ENCODE assay signal across 8 cellular contexts in the genomic region with DNA sequence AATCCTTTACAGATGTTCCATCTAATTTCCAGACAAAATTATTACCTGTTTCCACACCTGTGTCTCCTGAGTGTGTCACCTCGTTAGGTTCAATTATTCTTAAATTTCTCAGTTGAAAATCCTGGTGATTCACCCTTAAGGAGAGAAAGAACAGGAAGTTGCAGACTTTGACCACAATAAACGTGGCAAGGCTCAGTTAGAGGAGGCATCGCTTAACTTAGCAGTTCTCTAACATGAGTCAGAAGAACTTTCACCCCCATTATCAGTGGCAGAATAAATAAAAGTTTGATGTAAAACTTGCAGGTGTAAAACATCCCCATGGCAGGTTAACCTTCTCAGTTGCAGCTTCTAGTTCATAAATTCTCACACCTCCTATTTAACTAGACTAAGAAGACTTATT. TPM values are rescaled to one million over a fixed set of nuclear protein-coding genes. Genes with fewer than 3 reads are reported as not detected.
A peak's percentile ranks its signal among the peaks of the same experiment; 100 is the strongest.
DNase-seq lines count a peak whose midpoint lies in the region; ATAC-seq and TF ChIP-seq lines count a peak whose summit lies in the region.

No MANE protein-coding gene starts in this region.

- TF ChIP-seq CTCF in CD14-positive monocyte (IDR thresholded peaks at IDR 0.05) (no peak), H9 (conservative IDR thresholded peaks at IDR 0.05) (no peak), RWPE2 (IDR thresholded peaks at IDR 0.05; ENCODE audit: poor library complexity, severe bottlenecking) (no peak), osteocyte (IDR thresholded peaks at IDR 0.05) (no peak), gastrocnemius medialis (IDR thresholded peaks at IDR 0.05 in 4 of 5, conservative IDR thresholded peaks at IDR 0.05 in 1 of 5) (no peak)

- no peak overlapping the region for H2AFZ ChIP-seq in H9 (ENCODE audit: low read length)

- no peaks in the 10 kb centered on the region for H3K79me1 ChIP-seq in H9 (ENCODE audit: insufficient read depth, low read depth, low read length, poor library complexity, severe bottlenecking)

- H2BK20ac ChIP-seq in H9 (ENCODE audit: low read depth, low read length, poor library complexity, severe bottlenecking) = no peak overlapping the region

- H2BK12ac ChIP-seq in H9 (ENCODE audit: insufficient read length, low read depth, low read length) = no peak overlapping the region

- no peak overlapping the region for H2AK5ac ChIP-seq in H9 (ENCODE audit: insufficient read length, low read length)

- H3K27ac ChIP-seq in H9 (ENCODE audit: insufficient read length, low read depth, low read length) = no peak overlapping the region
- peak overlapping the region; percentile 72 for H3K27ac ChIP-seq in RWPE2 (ENCODE audit: poor library complexity, severe bottlenecking)
- no peak overlapping the region for H3K27ac ChIP-seq in gastrocnemius medialis

- H3K4me3 ChIP-seq in RWPE2 (ENCODE audit: severe bottlenecking) (no peak overlapping the region), gastrocnemius medialis (no peak overlapping the region)

- no peak for TF ChIP-seq POLR2A in gastrocnemius medialis (IDR thresholded peaks at IDR 0.05)

- in situ Hi-C loops in gastrocnemius medialis (cut with MboI; ENCODE audit: low sequenced_read_pairs in 4 of 4) = no loop called here

- H3K18ac ChIP-seq in H9 (ENCODE audit: insufficient read length, low read depth, low read length) = no peak overlapping the region

- no peak overlapping the region for H4K5ac ChIP-seq in H9 (ENCODE audit: insufficient read length, low read depth, low read length)

- H2BK120ac ChIP-seq in H9 (ENCODE audit: low read depth, low read length, poor library complexity, severe bottlenecking) = no peak overlapping the region

- no peak overlapping the region for H2BK5ac ChIP-seq in H9 (ENCODE audit: insufficient read length, low read length)

- H4K20me1 ChIP-seq in H9 (ENCODE audit: control insufficient read depth, insufficient read depth, insufficient read length) = no peaks in the 10 kb centered on the region

- H4K91ac ChIP-seq in H9 (ENCODE audit: insufficient read length, low read depth, low read length) = no peak overlapping the region

- ATAC-seq in RWPE2 (ENCODE audit: low read depth) (peak; percentile 92), GM19035 (IDR thresholded peaks at IDR 0.05; ENCODE audit: unreplicated experiment) (no peak), gastrocnemius medialis (no peak)

- H3K36me3 ChIP-seq in RWPE2 (ENCODE audit: low read depth) (peaks cover 16% of the 10 kb centered on the region), gastrocnemius medialis (no peaks in the 10 kb centered on the region)

- no peaks in the 10 kb centered on the region for H3K23me2 ChIP-seq in H9 (ENCODE audit: insufficient read length, low read depth, low read length, poor library complexity, severe bottlenecking)

- peaks cover 31 to 37% of the 10 kb centered on the region in 2 donors for H3K36me3 Mint-ChIP-seq in CD14-positive monocyte
- peaks cover 0 to 13% (median 6%) of the 10 kb centered on the region in 3 experiments; a peak in 4 of 7 replicates for H3K36me3 Mint-ChIP-seq in H9 (ENCODE audit: insufficient read depth in 1 of 3, low read depth in 3 of 3)
- peaks cover 26% of the 10 kb centered on the region for H3K36me3 Mint-ChIP-seq in osteocyte (ENCODE audit: unreplicated experiment)

- H2BK15ac ChIP-seq in H9 (ENCODE audit: low read depth, low read length) = no peak overlapping the region

- H3K4me3 Mint-ChIP-seq in CD14-positive monocyte = peak overlapping the region in 1 of 2 donors; percentile 67
- no peak overlapping the region for H3K4me3 Mint-ChIP-seq in H9
- H3K4me3 Mint-ChIP-seq in osteocyte (ENCODE audit: unreplicated experiment) = no peak overlapping the region

- H4K8ac ChIP-seq in H9 (replicated peaks; ENCODE audit: insufficient read length, low read depth, low read length) = no peak overlapping the region

- H3K23ac ChIP-seq in H9 (ENCODE audit: insufficient read length, low read depth, low read length) = no peak overlapping the region

- H3K4ac ChIP-seq in H9 (ENCODE audit: low read depth, low read length) = no peak overlapping the region

- intact Hi-C loops in CD14-positive monocyte (cut with micrococcal nuclease) (no loop called here), gastrocnemius medialis (cut with DNase I; ENCODE audit: low total_unique reads) (no loop called here)

- no peak overlapping the region for H3K9ac ChIP-seq in H9 (ENCODE audit: extremely low read depth, insufficient read length, low read length)

- WGBS in H9 (ENCODE audit: extremely low coverage, insufficient read length, low lambda C conversion rate) = no CpG with 5 or more reads among the region's 3 CpGs

- H3K27me3 ChIP-seq in H9 (ENCODE audit: insufficient read depth, low read length) (no peaks in the 10 kb centered on the region), RWPE2 (ENCODE audit: insufficient read depth, poor library complexity, severe bottlenecking) (no peaks in the 10 kb centered on the region), gastrocnemius medialis (no peaks in the 10 kb centered on the region)

- H3K14ac ChIP-seq in H9 (ENCODE audit: insufficient read depth, low read length) = no peak overlapping the region

- peak; percentile 69 for DNase-seq in CD14-positive monocyte (ENCODE audit: low spot score)
- peak; percentile 13 for DNase-seq in H9
- DNase-seq in RWPE2 (ENCODE audit: low spot score) = no peak
- DNase-seq in central memory CD4-positive, alpha-beta T cell = peak; percentile 62
- no peak for DNase-seq in osteocyte (ENCODE audit: extremely low spot score, unreplicated experiment)
- no peak for DNase-seq in nucleus accumbens (lab: John Stamatoyannopoulos, UW)
- DNase-seq in gastrocnemius medialis = no peak

- peaks cover 69% of the 10 kb centered on the region for H3K4me1 Mint-ChIP-seq in CD14-positive monocyte
- H3K4me1 Mint-ChIP-seq in H9 = peaks cover 30 to 38% of the 10 kb centered on the region in 2 experiments
- H3K4me1 Mint-ChIP-seq in osteocyte (ENCODE audit: unreplicated experiment) = peaks cover 12% of the 10 kb centered on the region

- 0 out of 2 replicates have a peak, but pooled peaks cover 1% of the 10 kb centered on the region for H3K79me2 ChIP-seq in H9 (ENCODE audit: insufficient read depth, low read length)

- H3K56ac ChIP-seq in H9 (ENCODE audit: insufficient read length, low read depth, low read length) = no peak overlapping the region

- H3K4me1 ChIP-seq in H9 (ENCODE audit: insufficient read depth, low read length) (no peaks in the 10 kb centered on the region; the same call in 1 of the 2 replicates), RWPE2 (ENCODE audit: insufficient read depth, poor library complexity, severe bottlenecking) (peaks cover 36% of the 10 kb centered on the region), gastrocnemius medialis (peaks cover 17 to 26% of the 10 kb centered on the region in 2 donors)

- H3K9me3 ChIP-seq in H9 (ENCODE audit: control insufficient read depth, low read depth, low read length) = no peaks in the 10 kb centered on the region
- H3K9me3 ChIP-seq in RWPE2 (ENCODE audit: severe bottlenecking) = no peaks in the 10 kb centered on the region
- no peaks in the 10 kb centered on the region for H3K9me3 ChIP-seq in gastrocnemius medialis

- no peak overlapping the region for H3T11ph ChIP-seq in H9 (ENCODE audit: low read length)

- no peak overlapping the region for H3K4me2 ChIP-seq in H9 (ENCODE audit: insufficient read depth, insufficient read length, low read length)

- H3K9me3 Mint-ChIP-seq in CD14-positive monocyte = peaks cover 0 to 10% (median 0%) of the 10 kb centered on the region in 7 donors
- H3K9me3 Mint-ChIP-seq in H9 = no peaks in the 10 kb centered on the region; a peak in 1 of 5 replicates
- H3K9me3 Mint-ChIP-seq in osteocyte (ENCODE audit: unreplicated experiment) = no peaks in the 10 kb centered on the region

- H3K27me3 Mint-ChIP-seq in CD14-positive monocyte (ENCODE audit: low read depth in 3 of 3) = peaks cover 0 to 1% (median 0%) of the 10 kb centered on the region in 3 donors
- H3K27me3 Mint-ChIP-seq in H9 (ENCODE audit: low read depth) = no peaks in the 10 kb centered on the region
- no peaks in the 10 kb centered on the region for H3K27me3 Mint-ChIP-seq in osteocyte (ENCODE audit: unreplicated experiment)

- peak overlapping the region; percentile 61 to 88 (median 76) for H3K27ac Mint-ChIP-seq in CD14-positive monocyte
- H3K27ac Mint-ChIP-seq in H9 = no peak overlapping the region
- H3K27ac Mint-ChIP-seq in osteocyte (ENCODE audit: unreplicated experiment) = peak overlapping the region; percentile 36

RNA-seq across cellular contexts. Expression of gene XPNPEP1, which starts 8.3 kb away (rescaled TPM):
- polyA plus RNA-seq in CD14-positive monocyte = 10 to 100 TPM; 32.1 to 38.4 TPM
- 64.4 and 71.3 TPM in 2 replicates for total RNA-seq in H9 (2021)
- total RNA-seq in osteocyte = 74.5 and 86.5 TPM in 2 replicates
- 10 to 100 TPM; 39.9 to 72.3 (median 64.0) TPM for total RNA-seq in gastrocnemius medialis

Comparison
In these comparisons a context has a peak if more than half of its experiments do, and no peak if none do; other contexts are left out.
1. DNase-seq: peak in CD14-positive monocyte (single experiment), H9 (single experiment) and central memory CD4-positive, alpha-beta T cell (single experiment); none in RWPE2 (single experiment), osteocyte (single experiment), nucleus accumbens (0 of 56) and gastrocnemius medialis (0 of 2).
2. H3K27ac Mint-ChIP-seq: peak in CD14-positive monocyte (7 of 7) and osteocyte (single experiment); none in H9 (0 of 3).